9 cellular contexts compared by ENCODE assay signal in genomic region chr18:48784654-48785053, GRCh38.
DNase-seq lines count a peak whose midpoint lies in the region; ATAC-seq, FAIRE-seq and TF ChIP-seq lines count a peak whose summit lies in the region.
"Had no signal": no experiment of that assay in that cellular context is flagged by ENCODE, and none has a peak within 500 bp of the region (broad histone marks: within the 10 kb centered on the region; RNA-seq: fewer than 3 reads in every experiment).

No MANE protein-coding gene starts in this region.

- H3K36me3 ChIP-seq in GM12878 (ENCODE audit: control insufficient read depth in 2 of 2, insufficient read depth in 2 of 2, low read length in 1 of 2), result no peaks in the 10 kb centered on the region
- no peaks in the 10 kb centered on the region for H3K36me3 ChIP-seq in aorta (ENCODE audit: control insufficient read depth in 1 of 2, insufficient read depth in 2 of 2, low read length in 1 of 2)
- no peaks in the 10 kb centered on the region for H3K36me3 ChIP-seq in mammary epithelial cell (ENCODE audit: insufficient read depth, low read length)

- BruUV-seq in GM12878 (replicated peaks; lab: Mats Ljungman, UMichigan), result no TSS peak
- BruUV-seq in mammary epithelial cell (replicated peaks; lab: Mats Ljungman, UMichigan), result no TSS peak

- H3K27ac ChIP-seq in GM12878 (ENCODE audit: control insufficient read depth, insufficient read depth) (peak overlapping the region; percentile 91), aorta (ENCODE audit: low read depth in 1 of 2, low read length in 2 of 2) (peak overlapping the region in 1 of 2 donors; percentile 34), mammary epithelial cell (ENCODE audit: insufficient read depth, low read depth, low read length) (no peak overlapping the region)

- no peaks in the 10 kb centered on the region for H3K36me3 Mint-ChIP-seq in stimulated activated naive CD8-positive, alpha-beta T cell treated with anti-CD3 and anti-CD28 coated beads, Interleukin-15, Interleukin-2, amounts not matched to agents 100 ng/mL and 50 ng/mL, for 24 hours (ENCODE audit: low read depth)

- FAIRE-seq in GM12878 (lab: Jason Lieb, UNC), result peak; percentile 64

- intact Hi-C loops in GM12878 (cut with micrococcal nuclease; ENCODE audit: unreplicated experiment) (loop anchor here (1.0 to 2.0 kb wide), 7 partner anchors 17 to 164 kb away; no protein-coding TSS in a partner anchor), aorta (cut with DNase I) (loop anchor here in 1 of 2 donors (5.0 kb wide), 1 partner anchor 107 kb away; no protein-coding TSS in a partner anchor), mammary epithelial cell (cut with micrococcal nuclease) (no loop called here)

- RAD21 ChIA-PET in GM12878 (lab: Charles Lee; ENCODE audit: unreplicated experiment), result interaction anchor here (0.7 to 6.7 kb wide), 17 partner anchors 8 to 675 kb away, joined by 3 to 86 read pairs (median 6); no protein-coding TSS in a partner anchor

- H3K9me3 ChIP-seq in GM12878 (replicated peaks; ENCODE audit: control insufficient read depth, insufficient read depth, low read length) (no peaks in the 10 kb centered on the region; the same call in 2 of the 3 replicates), aorta (ENCODE audit: control insufficient read depth, low read length) (no peaks in the 10 kb centered on the region), mammary epithelial cell (replicated peaks; ENCODE audit: insufficient read depth, low read length) (no peaks in the 10 kb centered on the region)

- H3K9me3 Mint-ChIP-seq in stimulated activated naive CD8-positive, alpha-beta T cell treated with anti-CD3 and anti-CD28 coated beads, Interleukin-15, Interleukin-2, amounts not matched to agents 100 ng/mL and 50 ng/mL, for 24 hours, result no peaks in the 10 kb centered on the region
- no peaks in the 10 kb centered on the region for H3K9me3 Mint-ChIP-seq in stimulated activated naive CD8-positive, alpha-beta T cell treated with anti-CD3 and anti-CD28 coated beads, Interleukin-15, amount 100 ng/mL, for 72 hours
- H3K9me3 Mint-ChIP-seq: CD4-positive, alpha-beta T cell had no signal

- no peak for ATAC-seq in stimulated activated naive CD8-positive, alpha-beta T cell treated with anti-CD3 and anti-CD28 coated beads, Interleukin-15, amount 100 ng/mL, for 72 hours
- ATAC-seq in HG03064 (IDR thresholded peaks at IDR 0.05; ENCODE audit: low read depth, unreplicated experiment) (peak; percentile 9), GM12878 (peak; percentile 59), aorta (ENCODE audit: low FRiP score) (no peak)

- peak overlapping the region; percentile 24 for H3K9ac ChIP-seq in GM12878 (ENCODE audit: control insufficient read depth, insufficient read depth, low read length)
- H3K9ac ChIP-seq in mammary epithelial cell (ENCODE audit: insufficient read depth, low read length), result no peak overlapping the region

- 3% methylated on average over 5 of the region's 5 CpGs for WGBS in GM12878 (ENCODE audit: insufficient coverage, insufficient replicate concordance, low lambda C conversion rate, missing lambda C conversion rate)
- 49 to 58% methylated on average over 5 of the region's 5 CpGs for WGBS in aorta, 2 donors
- WGBS in mammary epithelial cell (ENCODE audit: low coverage, missing lambda C conversion rate), result 87% methylated on average over 5 of the region's 5 CpGs

- CTCF ChIA-PET in GM12878 (lab: Yijun Ruan, JAX) (interaction anchor here (1.1 to 2.3 kb wide), 11 partner anchors 9 to 393 kb away, joined by 3 to 15 read pairs (median 8); no protein-coding TSS in a partner anchor), mammary epithelial cell (lab: Charles Lee; ENCODE audit: low non-redundant PET) (no interaction called here)

- POLR2A ChIA-PET in GM12878 (lab: Charles Lee), result interaction anchor here (0.7 to 2.2 kb wide), 6 partner anchors 10 to 36 kb away, joined by 3 to 30 read pairs (median 12); no protein-coding TSS in a partner anchor

- SMC1A ChIA-PET in GM12878 (lab: Charles Lee; ENCODE audit: uncharacterized antibody, unreplicated experiment), result interaction anchor here (0.8 to 4.8 kb wide), 16 partner anchors 9 to 256 kb away, joined by 3 to 63 read pairs (median 6); no protein-coding TSS in a partner anchor

- H3K79me2 ChIP-seq in GM12878 (ENCODE audit: control insufficient read depth, insufficient read depth, low read length), result no peaks in the 10 kb centered on the region; the same call in 1 of the 2 replicates
- H3K79me2 ChIP-seq in mammary epithelial cell (ENCODE audit: insufficient read depth, low read length), result no peaks in the 10 kb centered on the region

- H3K4me2 ChIP-seq in GM12878 (ENCODE audit: control insufficient read depth, insufficient read depth) (peak overlapping the region; percentile 58), mammary epithelial cell (ENCODE audit: insufficient read depth, low read depth, low read length) (no peak overlapping the region)

- H3K4me1 Mint-ChIP-seq in stimulated activated naive CD8-positive, alpha-beta T cell treated with anti-CD3 and anti-CD28 coated beads, Interleukin-15, Interleukin-2, amounts not matched to agents 100 ng/mL and 50 ng/mL, for 24 hours (ENCODE audit: low read depth), result peaks cover 37% of the 10 kb centered on the region
- H3K4me1 Mint-ChIP-seq in stimulated activated naive CD8-positive, alpha-beta T cell treated with anti-CD3 and anti-CD28 coated beads, Interleukin-15, amount 100 ng/mL, for 72 hours, result peaks cover 24% of the 10 kb centered on the region

- H3K4me1 ChIP-seq in GM12878 (ENCODE audit: control insufficient read depth, insufficient read depth, low read length), result peaks cover 47% of the 10 kb centered on the region
- H3K4me1 ChIP-seq in aorta (ENCODE audit: control insufficient read depth in 1 of 2, insufficient read depth in 2 of 2, low read length in 2 of 2), result no peaks in the 10 kb centered on the region
- no peaks in the 10 kb centered on the region for H3K4me1 ChIP-seq in mammary epithelial cell (ENCODE audit: insufficient read depth, low read length)

- TF ChIP-seq EP300 in GM12878 (IDR thresholded peaks at IDR 0.05; ENCODE audit: borderline replicate concordance in 1 of 2, control insufficient read depth in 1 of 2, low read depth in 2 of 2, low read length in 2 of 2), result no peak

- H3K27me3 ChIP-seq in GM12878 (replicated peaks in 1 of 2; ENCODE audit: control insufficient read depth in 2 of 2, insufficient read depth in 2 of 2, low read length in 1 of 2), result no peaks in the 10 kb centered on the region
- no peaks in the 10 kb centered on the region for H3K27me3 ChIP-seq in aorta (ENCODE audit: control insufficient read depth in 1 of 2, insufficient read depth in 2 of 2, low read length in 1 of 2)
- no peaks in the 10 kb centered on the region for H3K27me3 ChIP-seq in mammary epithelial cell (ENCODE audit: insufficient read depth, low read length)

- H3K4me3 Mint-ChIP-seq in stimulated activated naive CD8-positive, alpha-beta T cell treated with anti-CD3 and anti-CD28 coated beads, Interleukin-15, Interleukin-2, amounts not matched to agents 100 ng/mL and 50 ng/mL, for 24 hours, result peak overlapping the region; percentile 29
- H3K4me3 Mint-ChIP-seq in stimulated activated naive CD8-positive, alpha-beta T cell treated with anti-CD3 and anti-CD28 coated beads, Interleukin-15, amount 100 ng/mL, for 72 hours, result no peak overlapping the region
- H3K4me3 Mint-ChIP-seq: CD4-positive, alpha-beta T cell had no signal

- H3K27me3 Mint-ChIP-seq in stimulated activated naive CD8-positive, alpha-beta T cell treated with anti-CD3 and anti-CD28 coated beads, Interleukin-15, Interleukin-2, amounts not matched to agents 100 ng/mL and 50 ng/mL, for 24 hours, result no peaks in the 10 kb centered on the region
- no peaks in the 10 kb centered on the region for H3K27me3 Mint-ChIP-seq in stimulated activated naive CD8-positive, alpha-beta T cell treated with anti-CD3 and anti-CD28 coated beads, Interleukin-15, amount 100 ng/mL, for 72 hours
- H3K27me3 Mint-ChIP-seq: CD4-positive, alpha-beta T cell had no signal

- dilution Hi-C loops in mammary epithelial cell (cut with HindIII; ENCODE audit: low sequenced_read_pairs), result no loop called here

- H2AFZ ChIP-seq in GM12878 (ENCODE audit: control insufficient read depth, low read depth, low read length) (no peak overlapping the region), mammary epithelial cell (ENCODE audit: low read depth, low read length) (no peak overlapping the region)

- no peak for TF ChIP-seq POLR2A in GM12878 (IDR thresholded peaks at IDR 0.05; ENCODE audit: low read depth, low read length)

- H3K27ac Mint-ChIP-seq in stimulated activated naive CD8-positive, alpha-beta T cell treated with anti-CD3 and anti-CD28 coated beads, Interleukin-15, Interleukin-2, amounts not matched to agents 100 ng/mL and 50 ng/mL, for 24 hours, result peak overlapping the region; percentile 80
- no peak overlapping the region for H3K27ac Mint-ChIP-seq in stimulated activated naive CD8-positive, alpha-beta T cell treated with anti-CD3 and anti-CD28 coated beads, Interleukin-15, amount 100 ng/mL, for 72 hours
- H3K27ac Mint-ChIP-seq: CD4-positive, alpha-beta T cell had no signal

- H4K20me1 ChIP-seq in GM12878 (ENCODE audit: control insufficient read depth, insufficient read depth) (no peaks in the 10 kb centered on the region), mammary epithelial cell (ENCODE audit: insufficient read depth, low read length) (no peaks in the 10 kb centered on the region)

- H3K4me3 ChIP-seq in GM12878, result peak overlapping the region; percentile 54; the same call in 1 of the 2 replicates
- H3K4me3 ChIP-seq in aorta (ENCODE audit: low read length in 2 of 2), result no peak overlapping the region
- H3K4me3 ChIP-seq in mammary epithelial cell (replicated peaks in 1 of 3; ENCODE audit: insufficient read depth in 1 of 3, low read depth in 2 of 3, low read length in 3 of 3), result no peak overlapping the region

- no peak for DNase-seq in stimulated activated naive CD8-positive, alpha-beta T cell treated with anti-CD3 and anti-CD28 coated beads, Interleukin-15, amount 100 ng/mL, for 72 hours
- peak; percentile 28 for DNase-seq in GM12878 (ENCODE audit: low read depth, low spot score)
- DNase-seq in aorta, result peak; percentile 58 to 63
- no peak for DNase-seq in mammary epithelial cell
- DNase-seq in SHP77 treated with DMSO at 0.1 percent for 48 hours (lab: John Stamatoyannopoulos, UW), result no peak
- no peak for DNase-seq in SIG-M5 treated with dmso at 0.1 percent for 504 hours (lab: John Stamatoyannopoulos, UW; ENCODE audit: unreplicated experiment)
- DNase-seq: CD4-positive, alpha-beta T cell had no signal

- in situ Hi-C loops in GM12878 (cut with MboI) (no loop called here), mammary epithelial cell (cut with MboI; ENCODE audit: low sequenced_read_pairs in 2 of 2) (no loop called here)

- TF ChIP-seq CTCF in GM12878 (IDR thresholded peaks at IDR 0.05 in 2 of 3, conservative IDR thresholded peaks at IDR 0.05 in 1 of 3; ENCODE audit: control insufficient read depth in 2 of 3, extremely low read depth in 1 of 3, insufficient read depth in 1 of 3, low read depth in 3 of 3, low read length in 3 of 3), result no peak
- TF ChIP-seq CTCF in mammary epithelial cell (conservative IDR thresholded peaks at IDR 0.05 in 1 of 2, IDR thresholded peaks at IDR 0.05 in 1 of 2; ENCODE audit: extremely low read depth in 1 of 2, insufficient read depth in 1 of 2, low read depth in 1 of 2, low read length in 2 of 2), result no peak

- no peak for TF ChIP-seq RAD21 in GM12878 (IDR thresholded peaks at IDR 0.05; ENCODE audit: insufficient read depth, low read depth, low read length)

TF ChIP-seq in GM12878, 131 proteins besides CTCF, POLR2A, EP300 and RAD21 (continues in another document):
- peak; percentile 14 to 69; a peak in 2 of 4 replicates for TF ChIP-seq BHLHE40 (IDR thresholded peaks at IDR 0.05; ENCODE audit: borderline replicate concordance in 1 of 2, low read depth in 2 of 2, low read length in 1 of 2)

Comparison
In these comparisons a context has a peak if more than half of its experiments do, and no peak if none do; other contexts are left out.
1. ATAC-seq: peak in HG03064 (single experiment) and GM12878 (single experiment); none in stimulated activated naive CD8-positive, alpha-beta T cell treated with anti-CD3 and anti-CD28 coated beads, Interleukin-15, amount 100 ng/mL, for 72 hours (single experiment) and aorta (single experiment).
2. DNase-seq: peak in GM12878 (single experiment) and aorta (2 of 2); none in stimulated activated naive CD8-positive, alpha-beta T cell treated with anti-CD3 and anti-CD28 coated beads, Interleukin-15, amount 100 ng/mL, for 72 hours (0 of 2), mammary epithelial cell (single experiment), SHP77 treated with DMSO at 0.1 percent for 48 hours (single experiment) and SIG-M5 treated with dmso at 0.1 percent for 504 hours (single experiment).